ENCODE assay signal across 1 cellular context in the genomic region with DNA sequence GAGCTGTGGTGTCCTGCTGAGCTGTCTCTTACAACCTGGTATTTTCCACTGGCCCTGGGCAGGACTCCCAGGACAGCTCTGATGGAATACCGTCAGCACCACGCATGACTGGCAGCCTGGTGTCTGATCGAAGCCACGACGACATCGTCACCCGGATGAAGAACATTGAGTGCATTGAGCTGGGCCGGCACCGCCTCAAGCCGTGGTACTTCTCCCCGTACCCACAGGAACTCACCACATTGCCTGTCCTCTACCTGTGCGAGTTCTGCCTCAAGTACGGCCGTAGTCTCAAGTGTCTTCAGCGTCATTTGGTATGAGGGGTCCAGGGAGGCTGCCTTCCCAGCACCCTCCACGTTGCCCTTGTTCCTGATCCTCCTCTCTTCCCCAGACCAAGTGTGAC.
TF ChIP-seq lines count a peak whose summit lies in the region.

No MANE protein-coding gene starts in this region.

TF ChIP-seq in endothelial cell of umbilical vein, 7 proteins besides CTCF, POLR2A, EP300 and RAD21:
- TF ChIP-seq POLR2AphosphoS5 (IDR thresholded peaks at IDR 0.05; ENCODE audit: insufficient read depth, low read depth, low read length) (peak; percentile 8), JUN (IDR thresholded peaks at IDR 0.05; ENCODE audit: borderline replicate concordance, insufficient read depth, insufficient read length, low read depth) (no peak)
